13 cellular contexts compared by ENCODE assay signal in genomic region chr12:114691810-114692557, GRCh38. TPM values are rescaled to one million over a fixed set of nuclear protein-coding genes. Genes with fewer than 3 reads are reported as not detected.
DNase-seq lines count a peak whose midpoint lies in the region; ATAC-seq and TF ChIP-seq lines count a peak whose summit lies in the region.
"Had no signal": no experiment of that assay in that cellular context is flagged by ENCODE, and none has a peak within 500 bp of the region (broad histone marks: within the 10 kb centered on the region; RNA-seq: fewer than 3 reads in every experiment).

No MANE protein-coding gene starts in this region.

- H3K4me3 ChIP-seq in ACC112 (ENCODE audit: low read depth, low read length): peak overlapping the region; percentile 73
- H3K4me3 ChIP-seq in Peyer's patch: peak overlapping the region in 3 of 4 donors; percentile 9 to 46 (median 42)
- H3K4me3 ChIP-seq in fibroblast of the aortic adventitia (ENCODE audit: low read depth, low read length): peak overlapping the region; percentile 69
- H3K4me3 ChIP-seq in neuronal stem cell (ENCODE audit: low read length in 2 of 2): no peak overlapping the region
- H3K4me3 ChIP-seq: BLaER1, GM12878 had no signal

- no peak overlapping the region for H2BK120ac ChIP-seq in neuronal stem cell (ENCODE audit: low read depth, low read length)

- H3K4me1 ChIP-seq in ACC112 (ENCODE audit: control insufficient read depth, insufficient read depth, low read length, unreplicated experiment): no peaks in the 10 kb centered on the region
- peaks cover 0 to 12% (median 0%) of the 10 kb centered on the region in 4 donors for H3K4me1 ChIP-seq in Peyer's patch
- peaks cover 0 to 1% of the 10 kb centered on the region in 2 donors for H3K4me1 ChIP-seq in neuronal stem cell (ENCODE audit: control insufficient read depth in 2 of 2, insufficient read depth in 1 of 2, low read depth in 1 of 2, low read length in 2 of 2)

- TF ChIP-seq POLR2A in Peyer's patch (IDR thresholded peaks at IDR 0.05): no peak

- H3K27me3 ChIP-seq in ACC112 (ENCODE audit: insufficient read depth, low read length) (peaks cover 48% of the 10 kb centered on the region), Peyer's patch (peaks cover 0 to 13% of the 10 kb centered on the region in 2 donors), neuronal stem cell (ENCODE audit: control insufficient read depth in 3 of 3, insufficient read depth in 3 of 3, low read depth in 1 of 3, low read length in 3 of 3) (peaks cover 50 to 99% (median 96%) of the 10 kb centered on the region in 3 experiments)

- DNase-seq in Peyer's patch (no peak), fibroblast of the aortic adventitia (ENCODE audit: low read depth) (no peak), neuronal stem cell (ENCODE audit: low spot score) (no peak), posterior vena cava (ENCODE audit: low spot score) (no peak)
- DNase-seq: activated gamma-delta T cell treated with Interleukin-2 at 50 U/mL for 16 hours, NCI-H1092 treated with DMSO at 0.1 percent for 48 hours had no signal

- intact Hi-C loops in posterior vena cava (cut with DNase I): no loop called here

- H3K9me3 ChIP-seq in Peyer's patch: no peaks in the 10 kb centered on the region
- peaks cover 0 to 3% of the 10 kb centered on the region in 2 donors for H3K9me3 ChIP-seq in neuronal stem cell (replicated peaks in 1 of 2; ENCODE audit: control insufficient read depth in 2 of 2, insufficient read depth in 1 of 2, low read depth in 1 of 2, low read length in 2 of 2)

- H3K36me3 ChIP-seq in ACC112 (ENCODE audit: insufficient read depth, low read length) (no peaks in the 10 kb centered on the region), Peyer's patch (no peaks in the 10 kb centered on the region), neuronal stem cell (replicated peaks in 1 of 2; ENCODE audit: control insufficient read depth in 2 of 2, insufficient read depth in 2 of 2, low read length in 2 of 2) (no peaks in the 10 kb centered on the region)
- H3K36me3 ChIP-seq: BLaER1 had no signal

- no peak overlapping the region for H3K4ac ChIP-seq in neuronal stem cell (ENCODE audit: low read length)

- H2AFZ ChIP-seq in ACC112 (ENCODE audit: low read length, unreplicated experiment) (no peak overlapping the region), neuronal stem cell (ENCODE audit: low read length) (no peak overlapping the region)

- H4K8ac ChIP-seq in neuronal stem cell (ENCODE audit: low read depth, low read length): no peak overlapping the region

- peak overlapping the region; percentile 48 for H2BK12ac ChIP-seq in neuronal stem cell (ENCODE audit: low read length)

- no CpG with 5 or more reads among the region's 57 CpGs for WGBS in neuronal stem cell (ENCODE audit: extremely low coverage in 2 of 2, insufficient read length in 2 of 2, insufficient replicate concordance in 1 of 2), 2 donors

- TF ChIP-seq CTCF in Peyer's patch (IDR thresholded peaks at IDR 0.05): no peak
- TF ChIP-seq CTCF in fibroblast of the aortic adventitia (IDR thresholded peaks at IDR 0.05; ENCODE audit: insufficient read depth, low read length): no peak

- H4K91ac ChIP-seq in neuronal stem cell (ENCODE audit: low read depth, low read length, poor library complexity): no peak overlapping the region

- H3K79me1 ChIP-seq in neuronal stem cell (ENCODE audit: low read depth, low read length): no peaks in the 10 kb centered on the region

- no peak overlapping the region for H2BK15ac ChIP-seq in neuronal stem cell (ENCODE audit: low read length)

- no peak overlapping the region for H3K4me2 ChIP-seq in neuronal stem cell (ENCODE audit: insufficient read depth, low read length, poor library complexity, severe bottlenecking)
- H3K4me2 ChIP-seq: BLaER1 had no signal

- ATAC-seq in GM19023 (IDR thresholded peaks at IDR 0.05; ENCODE audit: unreplicated experiment) (no peak), GM18511 (IDR thresholded peaks at IDR 0.05; ENCODE audit: unreplicated experiment) (no peak), GM21619 (IDR thresholded peaks at IDR 0.05; ENCODE audit: unreplicated experiment) (no peak)
- ATAC-seq: activated CD4-positive, CD25-positive, alpha-beta regulatory T cell treated with anti-CD3 and anti-CD28 coated beads, Interleukin-2, amount 50 U/mL, for 24 hours; GM12878 had no signal

- no peak overlapping the region for H3K18ac ChIP-seq in neuronal stem cell (ENCODE audit: low read length)

- H2AK5ac ChIP-seq in neuronal stem cell (ENCODE audit: low read depth, low read length): no peak overlapping the region

- H3K9ac ChIP-seq in neuronal stem cell (ENCODE audit: low read depth, low read length, poor library complexity): no peak overlapping the region
- H3K9ac ChIP-seq: BLaER1 had no signal

- no peaks in the 10 kb centered on the region for H3K79me2 ChIP-seq in ACC112 (ENCODE audit: control insufficient read depth, insufficient read depth, low read length, unreplicated experiment)

- H3K23ac ChIP-seq in neuronal stem cell (ENCODE audit: low read depth, low read length, poor library complexity): no peak overlapping the region

- H2BK5ac ChIP-seq in neuronal stem cell (ENCODE audit: low read length): no peak overlapping the region

- H3K27ac ChIP-seq in ACC112 (ENCODE audit: low read depth, low read length) (no peak overlapping the region), Peyer's patch (peak overlapping the region in 2 of 4 donors; percentile 6 to 52), neuronal stem cell (replicated peaks; ENCODE audit: low read length) (no peak overlapping the region)
- H3K27ac ChIP-seq: BLaER1 had no signal

- H3K14ac ChIP-seq in neuronal stem cell (ENCODE audit: low read length): no peak overlapping the region

RNA-seq across cellular contexts. Expression of gene TBX3, which starts 8.0 kb away (rescaled TPM):
- total RNA-seq in Peyer's patch: 10 to 100 TPM; 50.3 to 90.0 (median 80.2) TPM
- total RNA-seq in fibroblast of the aortic adventitia (ENCODE audit: low replicate concordance): 5.7 and 12.8 TPM in 2 replicates
- not detected for polyA plus RNA-seq in neuronal stem cell (2013, experiment 1 of 2)
- not detected for polyA plus RNA-seq in neuronal stem cell (2013, experiment 2 of 2)
- total RNA-seq in posterior vena cava: 1 to 10 TPM; 3.5 to 6.3 TPM

Comparison
In these comparisons a context has a peak if more than half of its experiments do, and no peak if none do; other contexts are left out.
1. H3K4me3 ChIP-seq: peak in ACC112 (single experiment), Peyer's patch (3 of 4) and fibroblast of the aortic adventitia (single experiment); none in neuronal stem cell (0 of 2).